In genomic region chr20:49147269-49147668, GRCh38 we compare ENCODE assay signal across 1 cellular context.
TF ChIP-seq lines count a peak whose summit lies in the region.

No MANE protein-coding gene starts in this region.

TF ChIP-seq in K562, 482 proteins besides CTCF, POLR2A, EP300 and RAD21:
- TF ChIP-seq BACH1 (tag; IDR thresholded peaks at IDR 0.05) (no peak), HES1 (IDR thresholded peaks at IDR 0.05; ENCODE audit: low read depth) (no peak), E2F6 (IDR thresholded peaks at IDR 0.05; ENCODE audit: borderline replicate concordance in 1 of 2, extremely low read depth in 1 of 2, insufficient read depth in 1 of 2, insufficient read length in 1 of 2, low read depth in 1 of 2, low read length in 1 of 2, poor library complexity in 1 of 2, severe bottlenecking in 1 of 2) (no peak), U2AF1 (optimal IDR thresholded peaks at IDR 0.05; ENCODE audit: low read depth, low read length) (no peak), ZNF280A (IDR thresholded peaks at IDR 0.05; ENCODE audit: low read depth, partially characterized antibody) (no peak), C11orf30 (IDR thresholded peaks at IDR 0.05; ENCODE audit: low read depth) (no peak), ZBTB9 (CRISPR knock-in tag; IDR thresholded peaks at IDR 0.05) (no peak), ZNF277 (CRISPR knock-in tag; IDR thresholded peaks at IDR 0.05; ENCODE audit: borderline replicate concordance) (no peak), ZEB2 (IDR thresholded peaks at IDR 0.05) (no peak), TRIM28 (IDR thresholded peaks at IDR 0.05) (no peak), ZNF217 (CRISPR knock-in tag; IDR thresholded peaks at IDR 0.05) (no peak), XRCC3 (IDR thresholded peaks at IDR 0.05) (no peak), THAP7 (CRISPR knock-in tag; IDR thresholded peaks at IDR 0.05) (no peak), HMG20B (CRISPR knock-in tag; IDR thresholded peaks at IDR 0.05) (no peak), CHD7 (IDR thresholded peaks at IDR 0.05; ENCODE audit: low read depth, low read length) (no peak), NR2C1 (IDR thresholded peaks at IDR 0.05) (no peak), NR2C1 (tag; IDR thresholded peaks at IDR 0.05) (no peak), NELFE (IDR thresholded peaks at IDR 0.05; ENCODE audit: insufficient read depth, insufficient read length) (no peak), CBFB (CRISPR knock-in tag; IDR thresholded peaks at IDR 0.05) (no peak)
TF ChIP-seq in K562: peak in this region for 0.
